26 cellular contexts compared by ENCODE assay signal in the genomic region with DNA sequence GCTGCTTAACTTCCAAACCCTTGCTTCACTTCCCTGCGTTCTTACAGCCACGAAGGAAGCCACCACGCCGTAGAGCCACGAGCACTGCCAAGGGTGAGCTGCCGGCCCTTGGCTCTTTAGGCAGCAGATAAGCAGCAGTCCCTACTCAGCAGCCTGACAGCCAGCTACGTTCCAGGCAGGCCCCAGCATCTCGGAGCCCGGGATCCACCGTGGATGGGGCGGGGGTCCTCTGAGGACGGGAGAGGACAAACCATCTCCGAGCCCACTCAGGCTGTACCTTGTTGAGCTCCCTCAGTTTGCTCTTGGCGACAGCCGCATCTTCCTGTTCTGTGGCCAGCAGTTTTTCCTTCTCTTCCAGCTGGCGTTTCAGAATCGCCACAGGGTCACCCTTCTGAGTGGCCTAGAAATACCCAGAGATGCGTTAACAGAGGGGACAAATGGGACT. TPM values are rescaled to one million over a fixed set of nuclear protein-coding genes. Genes with fewer than 3 reads are reported as not detected.
"Had no signal": no experiment of that assay in that cellular context is flagged by ENCODE, and none has a peak within 500 bp of the region (broad histone marks: within the 10 kb centered on the region; RNA-seq: fewer than 3 reads in every experiment).

No MANE protein-coding gene starts in this region.

- H3K4me3 ChIP-seq: coronary artery, pancreas, spleen, tibial nerve had no signal

- H3K36me3 ChIP-seq: WERI-Rb-1 had no signal

- H3K27me3 ChIP-seq: brain microvascular endothelial cell, neutrophil, pancreas, spleen, tibial nerve had no signal

- H3K27ac ChIP-seq: brain microvascular endothelial cell, epithelial cell of prostate, neutrophil, spleen, tibial nerve, WERI-Rb-1 had no signal

- ATAC-seq: natural killer cell treated with Interleukin-12 subunit alpha and Interleukin-12 subunit beta and Interleukin-15 and Interleukin-18, amount 100 ng/mL, for 72 hours; pancreas; SK-N-SH treated with all-trans-retinoic acid at 6 μM for 48 hours; T-cell had no signal

- H3K9me3 ChIP-seq: neutrophil, pancreas, spleen, tibial nerve had no signal

- DNase-seq: activated CD4-positive, alpha-beta T cell treated with anti-CD3 and anti-CD28 coated beads for 1 hour; activated CD4-positive, alpha-beta T cell treated with anti-CD3 and anti-CD28 coated beads, Interleukin-2, amount 50 U/mL, for 1 hour; activated gamma-delta T cell treated with Interleukin-2 at 50 U/mL for 16 hours; activated T-cell treated with anti-CD3 and anti-CD28 coated beads, Interleukin-2, amount 50 U/mL, for 1 hour; brain microvascular endothelial cell; central memory CD4-positive, alpha-beta T cell; foreskin fibroblast; mammary epithelial cell; stimulated activated CD4-positive, alpha-beta T cell treated with anti-CD3 and anti-CD28 coated beads, Interleukin-4, amount 100 ng/mL, for 24 hours; stimulated activated naive CD4-positive, alpha-beta T cell treated with Interleukin-2 at 50 U/mL for 16 hours; T-cell; WERI-Rb-1 had no signal

RNA-seq across cellular contexts. Expression of gene BANF2, which starts 58.2 kb away (rescaled TPM):
- total RNA-seq: fibroblast of lung; kidney epithelial cell; left lobe of liver; mammary epithelial cell; natural killer cell treated with Interleukin-12 subunit alpha and Interleukin-12 subunit beta and Interleukin-15 and Interleukin-18, amount 100 ng/mL, for 72 hours; pulmonary artery endothelial cell; spleen; subcutaneous adipose tissue; T-cell; tibial nerve; urinary bladder had no signal
- polyA plus RNA-seq: fibroblast of lung, mammary epithelial cell, spleen, urinary bladder had no signal
